Comparison of ENCODE assay signal across 14 cellular contexts in genomic region chr13:113853518-113854237, GRCh38. TPM values are rescaled to one million over a fixed set of nuclear protein-coding genes. Genes with fewer than 3 reads are reported as not detected.
DNase-seq lines count a peak whose midpoint lies in the region; ATAC-seq and TF ChIP-seq lines count a peak whose summit lies in the region.
"Had no signal": no experiment of that assay in that cellular context is flagged by ENCODE, and none has a peak within 500 bp of the region (broad histone marks: within the 10 kb centered on the region; RNA-seq: fewer than 3 reads in every experiment).

No MANE protein-coding gene starts in this region.

- H3K36me3 Mint-ChIP-seq in MCF 10A (ENCODE audit: insufficient read depth, unreplicated experiment) = peaks cover 6% of the 10 kb centered on the region
- peaks cover 3% of the 10 kb centered on the region for H3K36me3 Mint-ChIP-seq in neural progenitor cell

- CTCF ChIA-PET in MCF 10A (lab: Yijun Ruan, JAX) (no interaction called here), mammary epithelial cell (lab: Charles Lee; ENCODE audit: low non-redundant PET) (no interaction called here)

- H3K4me3 ChIP-seq in mammary epithelial cell (replicated peaks in 1 of 3; ENCODE audit: insufficient read depth in 1 of 3, low read depth in 2 of 3, low read length in 3 of 3) (no peak overlapping the region), esophagus squamous epithelium (no peak overlapping the region), neural progenitor cell (no peak overlapping the region), urinary bladder (ENCODE audit: low read depth, low read length) (no peak overlapping the region)
- H3K4me3 ChIP-seq: suprapubic skin had no signal

- no TSS peak for BruUV-seq in MCF 10A (replicated peaks; lab: Mats Ljungman, UMichigan)
- no TSS peak for BruUV-seq in mammary epithelial cell (replicated peaks; lab: Mats Ljungman, UMichigan)

- H3K27me3 ChIP-seq in mammary epithelial cell (ENCODE audit: insufficient read depth, low read length) (no peaks in the 10 kb centered on the region), esophagus squamous epithelium (no peaks in the 10 kb centered on the region), neural progenitor cell (no peaks in the 10 kb centered on the region)
- H3K27me3 ChIP-seq: suprapubic skin had no signal

- POLR2A ChIA-PET in MCF 10A (lab: Yijun Ruan, JAX) = interaction anchor here (1.0 kb wide), 1 partner anchor 383 kb away, joined by 3 read pairs; no protein-coding TSS in a partner anchor

- peaks cover 21% of the 10 kb centered on the region for H3K36me3 ChIP-seq in mammary epithelial cell (ENCODE audit: insufficient read depth, low read length)
- H3K36me3 ChIP-seq in esophagus squamous epithelium = no peaks in the 10 kb centered on the region
- H3K36me3 ChIP-seq in neural progenitor cell = no peaks in the 10 kb centered on the region
- H3K36me3 ChIP-seq in urinary bladder (ENCODE audit: insufficient read depth) = no peaks in the 10 kb centered on the region
- H3K36me3 ChIP-seq: suprapubic skin had no signal

- H3K4me1 ChIP-seq in mammary epithelial cell (ENCODE audit: insufficient read depth, low read length) = peaks cover 52% of the 10 kb centered on the region
- peaks cover 58 to 88% (median 76%) of the 10 kb centered on the region in 3 donors for H3K4me1 ChIP-seq in esophagus squamous epithelium
- H3K4me1 ChIP-seq in neural progenitor cell = peaks cover 17% of the 10 kb centered on the region
- peaks cover 4% of the 10 kb centered on the region for H3K4me1 ChIP-seq in urinary bladder (ENCODE audit: insufficient read depth)

- H3K9me3 Mint-ChIP-seq in MCF 10A (ENCODE audit: unreplicated experiment) = no peaks in the 10 kb centered on the region
- H3K9me3 Mint-ChIP-seq in neural progenitor cell = peaks cover 3% of the 10 kb centered on the region

- no peak for TF ChIP-seq POLR2A in esophagus squamous epithelium (IDR thresholded peaks at IDR 0.05)

- H3K9me3 ChIP-seq in mammary epithelial cell (replicated peaks; ENCODE audit: insufficient read depth, low read length) (no peaks in the 10 kb centered on the region), esophagus squamous epithelium (no peaks in the 10 kb centered on the region), neural progenitor cell (ENCODE audit: low read depth) (no peaks in the 10 kb centered on the region)
- H3K9me3 ChIP-seq: suprapubic skin had no signal

- H3F3A ChIP-seq in neural progenitor cell (ENCODE audit: low read depth) = peaks cover 20% of the 10 kb centered on the region

- H3K79me2 ChIP-seq in mammary epithelial cell (ENCODE audit: insufficient read depth, low read length) (peaks cover 100% of the 10 kb centered on the region), neural progenitor cell (ENCODE audit: low read depth) (peaks cover 27% of the 10 kb centered on the region)

- peak overlapping the region; percentile 40 for H3K27ac Mint-ChIP-seq in MCF 10A (ENCODE audit: low read depth, unreplicated experiment)
- H3K27ac Mint-ChIP-seq in neural progenitor cell = peak overlapping the region; percentile 54

- WGBS in mammary epithelial cell (ENCODE audit: low coverage, missing lambda C conversion rate) = 72% methylated on average over 10 of the region's 11 CpGs
- 57 to 67% methylated on average over 7 to 11 of the region's 11 CpGs for WGBS in esophagus squamous epithelium, 2 donors
- 30% methylated on average over 11 of the region's 11 CpGs for WGBS in urinary bladder

- ATAC-seq in GM19467 (IDR thresholded peaks at IDR 0.05; ENCODE audit: unreplicated experiment) = no peak
- no peak for ATAC-seq in GM18498 (IDR thresholded peaks at IDR 0.05; ENCODE audit: unreplicated experiment)

- H3K27ac ChIP-seq in mammary epithelial cell (ENCODE audit: insufficient read depth, low read depth, low read length) = no peak overlapping the region
- H3K27ac ChIP-seq in esophagus squamous epithelium = peak overlapping the region in 3 of 4 donors; percentile 51 to 75 (median 66)
- no peak overlapping the region for H3K27ac ChIP-seq in neural progenitor cell
- peak overlapping the region; percentile 55 for H3K27ac ChIP-seq in urinary bladder (ENCODE audit: low read depth)
- H3K27ac ChIP-seq: suprapubic skin had no signal

- intact Hi-C loops in MCF 10A (cut with micrococcal nuclease) (no loop called here), mammary epithelial cell (cut with micrococcal nuclease) (no loop called here), esophagus squamous epithelium (cut with DNase I) (no loop called here)

- H3K27me3 Mint-ChIP-seq in MCF 10A (ENCODE audit: insufficient read depth, unreplicated experiment) = no peaks in the 10 kb centered on the region
- H3K27me3 Mint-ChIP-seq in neural progenitor cell (ENCODE audit: insufficient read depth, low read depth) = peaks cover 6% of the 10 kb centered on the region

- H3K9ac ChIP-seq in mammary epithelial cell (ENCODE audit: insufficient read depth, low read length) (no peak overlapping the region), neural progenitor cell (no peak overlapping the region)

- H3K4me2 ChIP-seq in mammary epithelial cell (ENCODE audit: insufficient read depth, low read depth, low read length) (no peak overlapping the region), neural progenitor cell (no peak overlapping the region)

- no peak overlapping the region for H3K4me3 Mint-ChIP-seq in MCF 10A (ENCODE audit: unreplicated experiment)
- H3K4me3 Mint-ChIP-seq in neural progenitor cell = peak overlapping the region; percentile 14

- H2AFZ ChIP-seq in mammary epithelial cell (ENCODE audit: low read depth, low read length) (no peak overlapping the region), neural progenitor cell (replicated peaks) (no peak overlapping the region)

- in situ Hi-C loops in mammary epithelial cell (cut with MboI; ENCODE audit: low sequenced_read_pairs in 2 of 2) = no loop called here

- TF ChIP-seq CTCF in MCF 10A (IDR thresholded peaks at IDR 0.05; ENCODE audit: unreplicated experiment) (no peak), mammary epithelial cell (conservative IDR thresholded peaks at IDR 0.05 in 1 of 2, IDR thresholded peaks at IDR 0.05 in 1 of 2; ENCODE audit: extremely low read depth in 1 of 2, insufficient read depth in 1 of 2, low read depth in 1 of 2, low read length in 2 of 2) (no peak), esophagus squamous epithelium (IDR thresholded peaks at IDR 0.05) (no peak), neural progenitor cell (IDR thresholded peaks at IDR 0.05) (no peak)

- H4K20me1 ChIP-seq in mammary epithelial cell (ENCODE audit: insufficient read depth, low read length) (peaks cover 10% of the 10 kb centered on the region), neural progenitor cell (ENCODE audit: low read depth) (peaks cover 10% of the 10 kb centered on the region)

- dilution Hi-C loops in mammary epithelial cell (cut with HindIII; ENCODE audit: low sequenced_read_pairs) = no loop called here

- H3K4me1 Mint-ChIP-seq in MCF 10A (ENCODE audit: insufficient read depth, unreplicated experiment) (peaks cover 8% of the 10 kb centered on the region), neural progenitor cell (peaks cover 43% of the 10 kb centered on the region)

- DNase-seq in MCF 10A (ENCODE audit: unreplicated experiment) (no peak), mammary epithelial cell (no peak), esophagus squamous epithelium (lab: John Stamatoyannopoulos, UW) (no peak), neural progenitor cell (ENCODE audit: low spot score) (no peak)
- no peak for DNase-seq in stimulated activated CD4-positive, alpha-beta T cell treated with anti-CD3 and anti-CD28 coated beads, Interleukin-2, amount 100 ng/mL, for 48 hours
- DNase-seq: activated T-cell treated with anti-CD3 and anti-CD28 coated beads for 4 hours; central memory CD4-positive, alpha-beta T cell; glutamatergic neuron; NCI-H1092 treated with DMSO at 0.1 percent for 48 hours; stimulated activated CD4-positive, alpha-beta T cell treated with anti-CD3 and anti-CD28 coated beads, Interleukin-1b, Interleukin-23, amount 100 ng/mL, for 48 hours had no signal

RNA-seq across cellular contexts. Expression of gene GAS6, which starts 10.2 kb away (rescaled TPM):
- total RNA-seq in MCF 10A (2022) = 58.9 and 92.3 TPM in 2 replicates
- 100 to 1,000 TPM; 221 to 311 TPM for total RNA-seq in mammary epithelial cell
- 196 TPM for polyA plus RNA-seq in mammary epithelial cell
- 53.3 TPM for polyA minus RNA-seq in mammary epithelial cell
- 100 to 1,000 TPM in 1 of 4 donors, 10 to 100 TPM in 3; 43.0 to 112 (median 68.5) TPM for total RNA-seq in esophagus squamous epithelium
- 12.8 and 31.7 TPM in 2 replicates for total RNA-seq in neural progenitor cell (ENCODE audit: low replicate concordance)
- total RNA-seq in urinary bladder = 55.1 TPM
- 327 TPM for polyA plus RNA-seq in urinary bladder

Comparison
In these comparisons a context has a peak if more than half of its experiments do, and no peak if none do; other contexts are left out.
1. H3K27ac ChIP-seq: peak in esophagus squamous epithelium (3 of 4) and urinary bladder (single experiment); none in mammary epithelial cell (single experiment) and neural progenitor cell (single experiment).